Comparison of ENCODE assay signal across 1 cellular context in genomic region chr20:43716123-43716522, GRCh38.
TF ChIP-seq lines count a peak whose summit lies in the region.

No MANE protein-coding gene starts in this region.

TF ChIP-seq in HepG2, 621 proteins besides CTCF, POLR2A, EP300 and RAD21:
- no peak for TF ChIP-seq SRSF9 (IDR thresholded peaks at IDR 0.05; ENCODE audit: borderline replicate concordance, insufficient read depth, low read depth, low read length, poor library complexity, severe bottlenecking)
- TF ChIP-seq SMYD3 (CRISPR knock-in tag; IDR thresholded peaks at IDR 0.05): no peak
- no peak for TF ChIP-seq KAT2B (IDR thresholded peaks at IDR 0.05; ENCODE audit: borderline replicate concordance, low read depth, low read length)
- no peak for TF ChIP-seq ZNF556 (CRISPR knock-in tag; IDR thresholded peaks at IDR 0.05; ENCODE audit: borderline replicate concordance)
- TF ChIP-seq ZNF367 (CRISPR knock-in tag; IDR thresholded peaks at IDR 0.05; ENCODE audit: borderline replicate concordance): no peak
- TF ChIP-seq ZSCAN25 (CRISPR knock-in tag; IDR thresholded peaks at IDR 0.05): no peak
- TF ChIP-seq IRX3 (CRISPR knock-in tag; IDR thresholded peaks at IDR 0.05; ENCODE audit: borderline replicate concordance, low read depth): no peak
- no peak for TF ChIP-seq ZNF251 (CRISPR knock-in tag; IDR thresholded peaks at IDR 0.05)
- TF ChIP-seq ZNF883 (CRISPR knock-in tag; IDR thresholded peaks at IDR 0.05; ENCODE audit: not compliant biosample characterization): no peak
- no peak for TF ChIP-seq ZNF7 (CRISPR knock-in tag; IDR thresholded peaks at IDR 0.05)
- TF ChIP-seq ZNF354B (CRISPR knock-in tag; IDR thresholded peaks at IDR 0.05): no peak
- no peak for TF ChIP-seq CREM (IDR thresholded peaks at IDR 0.05)
- no peak for TF ChIP-seq CREM (CRISPR knock-in tag; IDR thresholded peaks at IDR 0.05)
- TF ChIP-seq HNRNPK (IDR thresholded peaks at IDR 0.05; ENCODE audit: low read depth, low read length, poor library complexity, severe bottlenecking): no peak
